Comparison of ENCODE assay signal across 6 cellular contexts in the genomic region with DNA sequence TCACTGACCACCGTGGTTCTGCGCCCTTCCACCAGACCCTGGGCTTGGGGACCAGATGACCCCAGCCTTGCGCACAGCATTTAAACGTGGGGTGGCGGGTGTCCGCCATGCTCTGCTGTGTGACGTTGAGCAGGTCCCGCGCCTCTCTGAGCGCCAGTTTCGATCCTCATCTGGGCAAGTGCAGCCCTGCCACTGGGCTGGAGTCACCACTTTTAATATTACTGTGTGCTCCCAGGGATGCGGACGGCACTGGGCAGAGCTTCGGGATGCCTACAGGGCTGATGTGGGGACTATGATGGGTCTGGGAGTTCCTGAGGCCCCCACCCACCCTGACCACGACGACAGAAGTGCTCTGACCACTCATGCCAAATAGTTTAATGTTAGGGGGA. TPM values are rescaled to one million over a fixed set of nuclear protein-coding genes. Genes with fewer than 3 reads are reported as not detected.
A peak's percentile ranks its signal among the peaks of the same experiment; 100 is the strongest.
DNase-seq lines count a peak whose midpoint lies in the region; ATAC-seq and TF ChIP-seq lines count a peak whose summit lies in the region.

No MANE protein-coding gene starts in this region.

- no peaks in the 10 kb centered on the region for H3K36me3 Mint-ChIP-seq in activated CD4-positive, alpha-beta T cell treated with anti-CD3 and anti-CD28 coated beads, Interleukin-2, amount 10 ng/mL, durations not matched to agents 24 days and 14 days (ENCODE audit: low read depth)

- peaks cover 10% of the 10 kb centered on the region for H3K4me1 Mint-ChIP-seq in activated CD4-positive, alpha-beta T cell treated with anti-CD3 and anti-CD28 coated beads, Interleukin-2, amount 10 ng/mL, durations not matched to agents 24 days and 14 days

- H3K36me3 ChIP-seq in gastroesophageal sphincter (peaks cover 0 to 4% of the 10 kb centered on the region in 2 donors), thymus (ENCODE audit: control insufficient read depth, insufficient read depth) (no peaks in the 10 kb centered on the region)

- H3K9me3 Mint-ChIP-seq in activated CD4-positive, alpha-beta T cell treated with anti-CD3 and anti-CD28 coated beads, Interleukin-2, amount 10 ng/mL, durations not matched to agents 24 days and 14 days = no peaks in the 10 kb centered on the region

- no peak for ATAC-seq in gastroesophageal sphincter
- no peak for ATAC-seq in HG03139 (IDR thresholded peaks at IDR 0.05; ENCODE audit: unreplicated experiment)

- H3K27me3 ChIP-seq in gastroesophageal sphincter = peaks cover 14% of the 10 kb centered on the region
- no peaks in the 10 kb centered on the region for H3K27me3 ChIP-seq in thymus (ENCODE audit: control insufficient read depth, insufficient read depth)

- no peaks in the 10 kb centered on the region for H3K27me3 Mint-ChIP-seq in activated CD4-positive, alpha-beta T cell treated with anti-CD3 and anti-CD28 coated beads, Interleukin-2, amount 10 ng/mL, durations not matched to agents 24 days and 14 days

- DNase-seq in activated CD4-positive, alpha-beta T cell treated with anti-CD3 and anti-CD28 coated beads, Interleukin-2, amount 10 ng/mL, durations not matched to agents 24 days and 14 days = no peak
- DNase-seq in activated CD4-positive, alpha-beta T cell treated with anti-CD3 and anti-CD28 coated beads for 4 hours = no peak
- DNase-seq in AG20443 (ENCODE audit: low spot score) = no peak

- no peak for TF ChIP-seq EP300 in gastroesophageal sphincter (IDR thresholded peaks at IDR 0.05)

- intact Hi-C loops in activated CD4-positive, alpha-beta T cell treated with anti-CD3 and anti-CD28 coated beads, Interleukin-2, amount 10 ng/mL, durations not matched to agents 24 days and 14 days (cut with micrococcal nuclease) = loop anchor here (1.0 kb wide), 2 partner anchors 17 to 28 kb away; no protein-coding TSS in a partner anchor

- H3K4me3 Mint-ChIP-seq in activated CD4-positive, alpha-beta T cell treated with anti-CD3 and anti-CD28 coated beads, Interleukin-2, amount 10 ng/mL, durations not matched to agents 24 days and 14 days = peak overlapping the region; percentile 86

- WGBS in gastroesophageal sphincter (ENCODE audit: low coverage in 1 of 2), 2 donors = no CpG with 5 or more reads among the region's 16 CpGs
- WGBS in thymus = 77% methylated on average over 16 of the region's 16 CpGs

- no peak for TF ChIP-seq CTCF in gastroesophageal sphincter (IDR thresholded peaks at IDR 0.05)

- TF ChIP-seq POLR2A in gastroesophageal sphincter (IDR thresholded peaks at IDR 0.05) = no peak

- peak overlapping the region; percentile 48 to 79 for H3K4me3 ChIP-seq in gastroesophageal sphincter
- peak overlapping the region; percentile 54 for H3K4me3 ChIP-seq in thymus (ENCODE audit: low read length)

- H3K27ac ChIP-seq in gastroesophageal sphincter = peak overlapping the region; percentile 31 to 98 (median 96)
- peak overlapping the region; percentile 48 for H3K27ac ChIP-seq in thymus (ENCODE audit: low read depth)

- peaks cover 0 to 24% (median 5%) of the 10 kb centered on the region in 3 donors for H3K4me1 ChIP-seq in gastroesophageal sphincter
- peaks cover 7% of the 10 kb centered on the region for H3K4me1 ChIP-seq in thymus (ENCODE audit: control insufficient read depth, insufficient read depth, low read length)

- H3K9me3 ChIP-seq in gastroesophageal sphincter (no peaks in the 10 kb centered on the region), thymus (ENCODE audit: control insufficient read depth) (no peaks in the 10 kb centered on the region)

- H3K27ac Mint-ChIP-seq in activated CD4-positive, alpha-beta T cell treated with anti-CD3 and anti-CD28 coated beads, Interleukin-2, amount 10 ng/mL, durations not matched to agents 24 days and 14 days = peak overlapping the region; percentile 46

RNA-seq across cellular contexts. Expression of gene NUDT8, which starts 1.2 kb away (rescaled TPM):
- 22.2 and 22.6 TPM in 2 replicates for total RNA-seq in activated CD4-positive, alpha-beta T cell treated with anti-CD3 and anti-CD28 coated beads, Interleukin-2, amount 10 ng/mL, durations not matched to agents 24 days and 14 days
- 10 to 100 TPM in 1 of 4 donors, 1 to 10 TPM in 3; 2.4 to 18.5 (median 4.6) TPM for total RNA-seq in gastroesophageal sphincter
- 4.7 TPM for polyA plus RNA-seq in thymus

RNA-seq across cellular contexts. Expression of gene TBX10, which starts 8.6 kb away (rescaled TPM):
- not detected in 2 replicates for total RNA-seq in activated CD4-positive, alpha-beta T cell treated with anti-CD3 and anti-CD28 coated beads, Interleukin-2, amount 10 ng/mL, durations not matched to agents 24 days and 14 days
- total RNA-seq in gastroesophageal sphincter = not detected
- polyA plus RNA-seq in thymus = 0.09 TPM

RNA-seq across cellular contexts. Expression of gene ACY3, which starts 19.6 kb away (rescaled TPM):
- total RNA-seq in activated CD4-positive, alpha-beta T cell treated with anti-CD3 and anti-CD28 coated beads, Interleukin-2, amount 10 ng/mL, durations not matched to agents 24 days and 14 days = 0.14 TPM in 1 of 2 replicates, not detected in the other
- not detected for total RNA-seq in gastroesophageal sphincter
- 1.6 TPM for polyA plus RNA-seq in thymus

RNA-seq across cellular contexts. Expression of gene NDUFV1, which starts 24.2 kb away (rescaled TPM):
- total RNA-seq in activated CD4-positive, alpha-beta T cell treated with anti-CD3 and anti-CD28 coated beads, Interleukin-2, amount 10 ng/mL, durations not matched to agents 24 days and 14 days = 304 and 321 TPM in 2 replicates
- total RNA-seq in gastroesophageal sphincter = 100 to 1,000 TPM; 154 to 249 (median 180) TPM
- 207 TPM for polyA plus RNA-seq in thymus

RNA-seq across cellular contexts. Expression of gene ALDH3B2, which starts 43.5 kb away (rescaled TPM):
- not detected in 2 replicates for total RNA-seq in activated CD4-positive, alpha-beta T cell treated with anti-CD3 and anti-CD28 coated beads, Interleukin-2, amount 10 ng/mL, durations not matched to agents 24 days and 14 days
- 1 to 10 TPM in 1 of 4 donors, not detected in 3; 3.4 TPM for total RNA-seq in gastroesophageal sphincter
- 11.1 TPM for polyA plus RNA-seq in thymus
